Comparison of ENCODE assay signal across 1 cellular context in genomic region chr9:116377179-116377790, GRCh38.
TF ChIP-seq lines count a peak whose summit lies in the region.

No MANE protein-coding gene starts in this region.

TF ChIP-seq in SK-N-SH, 30 proteins besides CTCF, POLR2A, EP300 and RAD21 (continued from another document):
- TF ChIP-seq SIN3A (IDR thresholded peaks at IDR 0.05; ENCODE audit: borderline replicate concordance, low read depth, low read length) (no peak), USF1 (IDR thresholded peaks at IDR 0.05; ENCODE audit: borderline replicate concordance, low read depth) (no peak)
